In genomic region chr19:13152854-13153626, GRCh38 we compare ENCODE assay signal across 7 cellular contexts. TPM values are rescaled to one million over a fixed set of nuclear protein-coding genes. Genes with fewer than 3 reads are reported as not detected.
DNase-seq lines count a peak whose midpoint lies in the region; ATAC-seq lines count a peak whose summit lies in the region.

No MANE protein-coding gene starts in this region.

- no peaks in the 10 kb centered on the region for H3K9me3 Mint-ChIP-seq in activated CD4-positive, alpha-beta T cell treated with anti-CD3 and anti-CD28 coated beads for 36 hours (ENCODE audit: low read depth)

- CTCF ChIA-PET in activated CD4-positive, alpha-beta T cell treated with anti-CD3 and anti-CD28 coated beads for 36 hours (lab: Charles Lee), result interaction anchor here (0.6 to 1.9 kb wide), 11 partner anchors 10 to 642 kb away, joined by 3 to 11 read pairs (median 4); partner anchors contain the start of genes JUNB, NACC1 and ZSWIM4

- POLR2A ChIA-PET in activated CD4-positive, alpha-beta T cell treated with anti-CD3 and anti-CD28 coated beads for 36 hours (lab: Charles Lee), result interaction anchor here (0.6 to 2.1 kb wide), 10 partner anchors 10 to 361 kb away, joined by 3 to 18 read pairs (median 6); partner anchors contain the start of genes JUNB and NACC1

- H3K36me3 Mint-ChIP-seq in activated CD4-positive, alpha-beta T cell treated with anti-CD3 and anti-CD28 coated beads for 36 hours (ENCODE audit: low read depth), result peaks cover 35% of the 10 kb centered on the region

- H3K4me1 Mint-ChIP-seq in activated CD4-positive, alpha-beta T cell treated with anti-CD3 and anti-CD28 coated beads for 36 hours, result peaks cover 34% of the 10 kb centered on the region

- intact Hi-C loops in activated CD4-positive, alpha-beta T cell treated with anti-CD3 and anti-CD28 coated beads for 36 hours (cut with DNase I, micrococcal nuclease), result loop anchor here (1.0 to 10.0 kb wide), 12 partner anchors 54 to 1372 kb away; partner anchors contain the start of genes ASF1B (in 1 of the 2), JUNB (in 1 of the 2), TECR (in 1 of the 2) and TRIR (in 1 of the 2)

- peak overlapping the region; percentile 100 for H3K27ac Mint-ChIP-seq in activated CD4-positive, alpha-beta T cell treated with anti-CD3 and anti-CD28 coated beads for 36 hours

- no peaks in the 10 kb centered on the region for H3K27me3 Mint-ChIP-seq in activated CD4-positive, alpha-beta T cell treated with anti-CD3 and anti-CD28 coated beads for 36 hours

- ATAC-seq in GM18519 (IDR thresholded peaks at IDR 0.05; ENCODE audit: low FRiP score, unreplicated experiment) (peak; percentile 26), HG03432 (IDR thresholded peaks at IDR 0.05; ENCODE audit: unreplicated experiment) (peak; percentile 34)
- peak; percentile 21 for ATAC-seq in activated CD4-positive, alpha-beta T cell treated with anti-CD3 and anti-CD28 coated beads for 36 hours

- peak overlapping the region; percentile 87 for H3K4me3 Mint-ChIP-seq in activated CD4-positive, alpha-beta T cell treated with anti-CD3 and anti-CD28 coated beads for 36 hours

- DNase-seq in NCI-H524 (lab: John Stamatoyannopoulos, UW), result peak; percentile 95 to 98
- peak; percentile 97 for DNase-seq in activated CD4-positive, alpha-beta T cell treated with anti-CD3 and anti-CD28 coated beads for 36 hours
- peak; percentile 97 for DNase-seq in cerebellum (ENCODE audit: low spot score)
- peak; percentile 79 for DNase-seq in kidney glomerular epithelial cell (lab: John Stamatoyannopoulos, UW)
- DNase-seq in stimulated activated CD4-positive, alpha-beta T cell treated with anti-CD3 and anti-CD28 coated beads, Interleukin-15, amount 100 ng/mL, for 48 hours (ENCODE audit: low read depth in 2 of 2), result peak; percentile 95 to 97

RNA-seq across cellular contexts. Expression of gene IER2, which starts 2.8 kb away (rescaled TPM):
- 100 to 1,000 TPM; 109 to 118 TPM for total RNA-seq in activated CD4-positive, alpha-beta T cell treated with anti-CD3 and anti-CD28 coated beads for 36 hours
- 10.3 TPM for total RNA-seq in cerebellum

RNA-seq across cellular contexts. Expression of gene STX10, which starts 2.9 kb away (rescaled TPM):
- 10 to 100 TPM; 64.8 to 71.4 TPM for total RNA-seq in activated CD4-positive, alpha-beta T cell treated with anti-CD3 and anti-CD28 coated beads for 36 hours
- 19.7 TPM for total RNA-seq in cerebellum

RNA-seq across cellular contexts. Expression of gene NACC1, which starts 35.0 kb away (rescaled TPM):
- 10 to 100 TPM; 77.5 to 84.5 TPM for total RNA-seq in activated CD4-positive, alpha-beta T cell treated with anti-CD3 and anti-CD28 coated beads for 36 hours
- total RNA-seq in cerebellum, result 10.5 TPM

RNA-seq across cellular contexts. Expression of gene TRMT1, which starts 36.5 kb away (rescaled TPM):
- 10 to 100 TPM; 73.0 to 96.1 TPM for total RNA-seq in activated CD4-positive, alpha-beta T cell treated with anti-CD3 and anti-CD28 coated beads for 36 hours
- 14.1 TPM for total RNA-seq in cerebellum

RNA-seq across cellular contexts. Expression of gene LYL1, which starts 50.4 kb away (rescaled TPM):
- 1 to 10 TPM; 2.0 to 2.5 TPM for total RNA-seq in activated CD4-positive, alpha-beta T cell treated with anti-CD3 and anti-CD28 coated beads for 36 hours
- total RNA-seq in cerebellum, result 3.1 TPM

Comparison
In these comparisons a context has a peak if more than half of its experiments do, and no peak if none do; other contexts are left out.
1. Peak in every context shown above with its lines: DNase-seq and ATAC-seq.